ENCODE assay signal across 11 cellular contexts in genomic region chrX:105876658-105877057, GRCh38. TPM values are rescaled to one million over a fixed set of nuclear protein-coding genes. Genes with fewer than 3 reads are reported as not detected.
DNase-seq lines count a peak whose midpoint lies in the region; ATAC-seq and TF ChIP-seq lines count a peak whose summit lies in the region.
"Had no signal": no experiment of that assay in that cellular context is flagged by ENCODE, and none has a peak within 500 bp of the region (broad histone marks: within the 10 kb centered on the region; RNA-seq: fewer than 3 reads in every experiment).

No MANE protein-coding gene starts in this region.

- no peaks in the 10 kb centered on the region for H3K9me3 ChIP-seq in IMR-90 (ENCODE audit: control insufficient read depth, insufficient read depth, low read length)
- no peaks in the 10 kb centered on the region for H3K9me3 ChIP-seq in WERI-Rb-1 (ENCODE audit: severe bottlenecking)
- no peaks in the 10 kb centered on the region for H3K9me3 ChIP-seq in tibial artery
- H3K9me3 ChIP-seq: spleen, tibial nerve had no signal

- no peak overlapping the region for H3K23ac ChIP-seq in IMR-90 (ENCODE audit: low read depth, low read length)

- in situ Hi-C loops in IMR-90 (cut with MboI; ENCODE audit: low sequenced_read_pairs), result no loop called here

- H4K91ac ChIP-seq in IMR-90 (ENCODE audit: insufficient read depth, low read depth, low read length), result no peak overlapping the region

- H3K27me3 ChIP-seq in GM06990 (replicated peaks; ENCODE audit: control insufficient read depth, insufficient read depth, low read length) (no peaks in the 10 kb centered on the region), IMR-90 (ENCODE audit: control insufficient read depth, insufficient read depth, low read length) (peaks cover 2% of the 10 kb centered on the region; the same call in 1 of the 2 replicates), WERI-Rb-1 (ENCODE audit: insufficient read depth, low read depth, severe bottlenecking) (peaks cover 21% of the 10 kb centered on the region), tibial artery (no peaks in the 10 kb centered on the region)

- TF ChIP-seq CTCF in GM06990 (IDR thresholded peaks at IDR 0.05; ENCODE audit: insufficient read depth, low read length, poor library complexity, severe bottlenecking) (peak; percentile 40), IMR-90 (conservative IDR thresholded peaks at IDR 0.05; ENCODE audit: low read depth, low read length) (peak; percentile 26; the same call in 1 of the 2 replicates), WERI-Rb-1 (IDR thresholded peaks at IDR 0.05; ENCODE audit: low read depth, low read length) (peak; percentile 33; the same call in 1 of the 2 replicates), tibial artery (IDR thresholded peaks at IDR 0.05) (no peak), GM20000 (IDR thresholded peaks at IDR 0.05; ENCODE audit: extremely low read depth, missing control alignments) (no peak)

- H3K4me1 ChIP-seq in IMR-90 (ENCODE audit: control insufficient read depth, insufficient read depth, low read length), result no peaks in the 10 kb centered on the region
- no peaks in the 10 kb centered on the region for H3K4me1 ChIP-seq in tibial artery
- H3K4me1 ChIP-seq: spleen, tibial nerve had no signal

- no peak overlapping the region for H3K27ac ChIP-seq in IMR-90 (ENCODE audit: insufficient read depth, low read length)
- no peak overlapping the region for H3K27ac ChIP-seq in WERI-Rb-1
- H3K27ac ChIP-seq in tibial artery, result no peak overlapping the region
- H3K27ac ChIP-seq: spleen, tibial nerve had no signal

- H3K56ac ChIP-seq in IMR-90 (ENCODE audit: extremely low read depth, insufficient read depth, low read length), result no peak overlapping the region

- no CpG with 5 or more reads among the region's 3 CpGs for WGBS in IMR-90 (ENCODE audit: extremely low coverage in 2 of 2, insufficient read length in 1 of 2), 2 experiments

- no peak overlapping the region for H2AK9ac ChIP-seq in IMR-90 (replicated peaks; ENCODE audit: low read depth, low read length, poor library complexity)

- no peaks in the 10 kb centered on the region for H3K9me1 ChIP-seq in IMR-90 (ENCODE audit: insufficient read depth, low read length)

- H3K4me3 ChIP-seq in GM06990 (replicated peaks; ENCODE audit: low read depth, low read length), result no peak overlapping the region
- H3K4me3 ChIP-seq in IMR-90 (ENCODE audit: insufficient read depth, low read depth, low read length), result no peak overlapping the region
- no peak overlapping the region for H3K4me3 ChIP-seq in WERI-Rb-1 (ENCODE audit: low read depth, low read length)
- H3K4me3 ChIP-seq in tibial artery, result no peak overlapping the region
- H3K4me3 ChIP-seq: spleen, tibial nerve had no signal

- no peak overlapping the region for H2BK120ac ChIP-seq in IMR-90 (ENCODE audit: low read depth, low read length)

- no peak overlapping the region for H2BK20ac ChIP-seq in IMR-90 (ENCODE audit: low read depth, low read length)

- H3K36me3 ChIP-seq in GM06990 (ENCODE audit: control insufficient read depth, insufficient read depth, low read length), result no peaks in the 10 kb centered on the region
- no peaks in the 10 kb centered on the region for H3K36me3 ChIP-seq in IMR-90 (ENCODE audit: control insufficient read depth, insufficient read depth, low read length)
- H3K36me3 ChIP-seq in WERI-Rb-1, result no peaks in the 10 kb centered on the region
- H3K36me3 ChIP-seq in tibial artery, result no peaks in the 10 kb centered on the region
- H3K36me3 ChIP-seq: spleen, tibial nerve had no signal

- no peaks in the 10 kb centered on the region for H4K20me1 ChIP-seq in IMR-90 (ENCODE audit: insufficient read depth, low read length)

- no peaks in the 10 kb centered on the region for H3K79me1 ChIP-seq in IMR-90 (ENCODE audit: low read depth in 1 of 2, low read length in 2 of 2)

- no peak for TF ChIP-seq POLR2A in IMR-90 (IDR thresholded peaks at IDR 0.05; ENCODE audit: low read depth, low read length)

- no peak; the same call in 1 of the 2 replicates for ATAC-seq in IMR-90 (ENCODE audit: low read depth)
- no peak for ATAC-seq in GM19452 (IDR thresholded peaks at IDR 0.05; ENCODE audit: unreplicated experiment)
- no peak for ATAC-seq in HG03442 (IDR thresholded peaks at IDR 0.05; ENCODE audit: unreplicated experiment)

- H2AK5ac ChIP-seq in IMR-90 (ENCODE audit: low read depth, low read length), result no peak overlapping the region

- no peak overlapping the region for H3K4ac ChIP-seq in IMR-90 (ENCODE audit: low read depth, low read length)

- POLR2A ChIA-PET in IMR-90 (lab: Charles Lee; ENCODE audit: unreplicated experiment), result no interaction called here

- DNase-seq in GM06990 (ENCODE audit: extremely low read depth, insufficient read length) (no peak), IMR-90 (peak; percentile 19), WERI-Rb-1 (no peak), lung microvascular endothelial cell (ENCODE audit: low read depth in 2 of 2) (peak; percentile 5 to 29), tibial artery (no peak), GM20000 (ENCODE audit: low spot score) (no peak)
- DNase-seq: activated naive CD4-positive, alpha-beta T cell; spleen had no signal

- intact Hi-C loops in IMR-90 (cut with micrococcal nuclease) (no loop called here), tibial artery (cut with DNase I; ENCODE audit: low total_unique reads) (no loop called here)

- BruUV-seq in IMR-90 (replicated peaks; lab: Mats Ljungman, UMichigan), result no TSS peak

- H2BK15ac ChIP-seq in IMR-90 (ENCODE audit: low read depth, low read length), result no peak overlapping the region

- TF ChIP-seq RAD21 in IMR-90 (IDR thresholded peaks at IDR 0.05; ENCODE audit: low read length), result no peak

- dilution Hi-C loops in IMR-90 (cut with HindIII; ENCODE audit: low sequenced_read_pairs, unreplicated experiment), result no loop called here

- CTCF ChIA-PET in IMR-90 (lab: Yijun Ruan, JAX), result interaction anchor here (0.6 to 1.5 kb wide), 3 partner anchors 9 to 36 kb away, joined by 3 to 4 read pairs (median 3); no protein-coding TSS in a partner anchor

- H2BK5ac ChIP-seq in IMR-90 (ENCODE audit: low read depth, low read length, poor library complexity, severe bottlenecking), result no peak overlapping the region

- no peak overlapping the region for H3K18ac ChIP-seq in IMR-90 (ENCODE audit: low read depth, low read length)

- H4K8ac ChIP-seq in IMR-90 (ENCODE audit: low read depth in 2 of 2, low read length in 2 of 2), result no peak overlapping the region

- no peak overlapping the region for H3K4me2 ChIP-seq in IMR-90 (ENCODE audit: low read depth, low read length)

- H2AFZ ChIP-seq in IMR-90 (replicated peaks; ENCODE audit: low read length, poor library complexity), result no peak overlapping the region

- H4K5ac ChIP-seq in IMR-90 (ENCODE audit: low read depth, low read length), result no peak overlapping the region

- H3K14ac ChIP-seq in IMR-90 (replicated peaks; ENCODE audit: low read depth, low read length), result no peak overlapping the region

- no peak overlapping the region for H3K9ac ChIP-seq in IMR-90 (ENCODE audit: low read depth, low read length)

TF ChIP-seq in IMR-90, 13 proteins besides CTCF, POLR2A, EP300 and RAD21:
- TF ChIP-seq MXI1 (IDR thresholded peaks at IDR 0.05; ENCODE audit: borderline replicate concordance, low read depth, low read length) (no peak), CHD1 (IDR thresholded peaks at IDR 0.05; ENCODE audit: low read depth, low read length) (no peak), USF2 (IDR thresholded peaks at IDR 0.05; ENCODE audit: low read depth, low read length) (no peak), RCOR1 (IDR thresholded peaks at IDR 0.05; ENCODE audit: insufficient replicate concordance, low read length) (no peak), MAFK (IDR thresholded peaks at IDR 0.05; ENCODE audit: low read depth, low read length) (no peak), CEBPB (IDR thresholded peaks at IDR 0.05; ENCODE audit: low read depth, low read length) (no peak), RFX5 (IDR thresholded peaks at IDR 0.05; ENCODE audit: low read depth, low read length) (no peak), MAZ (IDR thresholded peaks at IDR 0.05; ENCODE audit: borderline replicate concordance, low read depth, low read length) (no peak)
- TF ChIP-seq, protein P1, sequence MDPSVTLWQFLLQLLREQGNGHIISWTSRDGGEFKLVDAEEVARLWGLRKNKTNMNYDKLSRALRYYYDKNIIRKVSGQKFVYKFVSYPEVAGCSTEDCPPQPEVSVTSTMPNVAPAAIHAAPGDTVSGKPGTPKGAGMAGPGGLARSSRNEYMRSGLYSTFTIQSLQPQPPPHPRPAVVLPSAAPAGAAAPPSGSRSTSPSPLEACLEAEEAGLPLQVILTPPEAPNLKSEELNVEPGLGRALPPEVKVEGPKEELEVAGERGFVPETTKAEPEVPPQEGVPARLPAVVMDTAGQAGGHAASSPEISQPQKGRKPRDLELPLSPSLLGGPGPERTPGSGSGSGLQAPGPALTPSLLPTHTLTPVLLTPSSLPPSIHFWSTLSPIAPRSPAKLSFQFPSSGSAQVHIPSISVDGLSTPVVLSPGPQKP (IDR thresholded peaks at IDR 0.05; ENCODE audit: borderline replicate concordance, low read depth, low read length), result no peak

RNA-seq across cellular contexts. Expression of gene NRK, which starts 54.3 kb away (rescaled TPM):
- 2.7 and 3.6 TPM in 2 replicates for total RNA-seq in IMR-90 (2012; rRNA removed)
- 0.87 and 0.92 TPM in 2 replicates for polyA plus RNA-seq in IMR-90 (2012; rRNA removed)
- 0.18 and 0.19 TPM in 2 replicates for polyA plus RNA-seq in IMR-90 (2012; cell fraction: cytosol; rRNA removed)
- polyA plus RNA-seq in IMR-90 (2012; cell fraction: nucleus; rRNA removed; ENCODE audit: low replicate concordance), result 0.54 and 1.5 TPM in 2 replicates
- total RNA-seq in lung microvascular endothelial cell, result under 0.01 and 0.20 TPM in 2 replicates

Comparison
In these comparisons a context has a peak if more than half of its experiments do, and no peak if none do; other contexts are left out.
1. DNase-seq: peak in IMR-90 (single experiment) and lung microvascular endothelial cell (2 of 2); none in GM06990 (single experiment), WERI-Rb-1 (single experiment), tibial artery (0 of 2) and GM20000 (single experiment).
2. CTCF ChIP-seq: peak in GM06990 (single experiment), IMR-90 (single experiment) and WERI-Rb-1 (single experiment); none in tibial artery (0 of 2) and GM20000 (single experiment).